11 cellular contexts compared by ENCODE assay signal in the genomic region with DNA sequence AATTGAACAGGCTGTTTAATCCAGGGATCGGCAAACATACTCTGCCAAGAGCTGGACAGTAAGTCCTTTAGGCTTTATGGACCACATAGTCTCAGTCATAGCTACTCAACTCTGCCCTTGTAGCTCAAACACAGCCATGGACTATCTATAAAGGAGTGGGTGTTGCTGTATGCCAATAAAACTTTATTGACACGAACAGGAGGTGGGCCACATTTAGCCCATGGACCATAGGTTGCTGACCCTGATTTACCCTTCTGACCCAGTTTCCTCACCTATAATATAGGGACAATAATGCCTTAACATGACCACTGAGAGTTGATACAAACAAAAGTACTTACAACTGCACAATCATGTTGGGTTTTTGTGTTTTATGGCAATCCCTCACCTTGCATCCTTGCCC.
DNase-seq lines count a peak whose midpoint lies in the region; ATAC-seq, FAIRE-seq and TF ChIP-seq lines count a peak whose summit lies in the region.
"Had no signal": no experiment of that assay in that cellular context is flagged by ENCODE, and none has a peak within 500 bp of the region (broad histone marks: within the 10 kb centered on the region; RNA-seq: fewer than 3 reads in every experiment).

No MANE protein-coding gene starts in this region.

- 3% methylated on average over 2 of the region's 2 CpGs for WGBS in HepG2 (ENCODE audit: low lambda C conversion rate)
- WGBS in right lobe of liver (ENCODE audit: insufficient coverage, low coverage, low lambda C conversion rate, missing lambda C conversion rate) = 64% methylated on average over 2 of the region's 2 CpGs

- peaks cover 19% of the 10 kb centered on the region for H3K4me1 Mint-ChIP-seq in dendritic cell treated with granulocyte-macrophage colony-stimulating factor and Interleukin-4, amounts not matched to agents 40 ng/mL and 50 ng/mL, for 4 days (ENCODE audit: low read depth)
- peaks cover 13 to 18% (median 14%) of the 10 kb centered on the region in 3 donors for H3K4me1 Mint-ChIP-seq in naive B cell

- H3K4me1 ChIP-seq in HepG2 (ENCODE audit: insufficient read depth, low read length) = no peaks in the 10 kb centered on the region
- no peaks in the 10 kb centered on the region for H3K4me1 ChIP-seq in right lobe of liver

- no peak for TF ChIP-seq CTCF in HepG2 (CRISPR knock-in tag; IDR thresholded peaks at IDR 0.05)
- no peak for TF ChIP-seq CTCF in right lobe of liver (IDR thresholded peaks at IDR 0.05)

- FAIRE-seq in HepG2 (lab: Jason Lieb, UNC) = no peak

- no TSS peak for BruUV-seq in HepG2 (replicated peaks; lab: Mats Ljungman, UMichigan)

- H3K4me2 ChIP-seq in HepG2 (ENCODE audit: low read depth, low read length) = no peak overlapping the region
- H3K4me2 ChIP-seq: KMS-11 had no signal

- no peaks in the 10 kb centered on the region for H3K9me3 Mint-ChIP-seq in dendritic cell treated with granulocyte-macrophage colony-stimulating factor and Interleukin-4, amounts not matched to agents 40 ng/mL and 50 ng/mL, for 4 days
- H3K9me3 Mint-ChIP-seq in naive B cell = peaks cover 0 to 6% (median 0%) of the 10 kb centered on the region in 7 donors
- H3K9me3 Mint-ChIP-seq: T-helper 2 cell treated with Interferon-gamma antibody and Interleukin-4, amounts not matched to agents 5 μg/mL and 100 μg/mL, for 36 hours had no signal

- H3K79me2 ChIP-seq in HepG2 (ENCODE audit: insufficient read depth, low read length) = no peaks in the 10 kb centered on the region

- intact Hi-C loops in HepG2 (cut with micrococcal nuclease; ENCODE audit: unreplicated experiment) = no loop called here
- intact Hi-C loops in right lobe of liver (cut with DNase I) = no loop called here
- intact Hi-C loops in dendritic cell treated with granulocyte-macrophage colony-stimulating factor and Interleukin-4, amounts not matched to agents 40 ng/mL and 50 ng/mL, for 4 days (cut with micrococcal nuclease) = no loop called here

- H3K4me3 ChIP-seq in HepG2 (replicated peaks in 1 of 3; ENCODE audit: insufficient read depth in 1 of 3, low read depth in 2 of 3, low read length in 3 of 3) (no peak overlapping the region), right lobe of liver (no peak overlapping the region)

- no peak for TF ChIP-seq RAD21 in HepG2 (CRISPR knock-in tag; IDR thresholded peaks at IDR 0.05)

- ATAC-seq in HepG2 (no peak), right lobe of liver (no peak), naive B cell (ENCODE audit: low read depth in 2 of 2) (no peak), HG02884 (IDR thresholded peaks at IDR 0.05; ENCODE audit: unreplicated experiment) (no peak)

- no peak overlapping the region for H3K27ac ChIP-seq in HepG2 (ENCODE audit: extremely low read length, insufficient read depth, low read length)
- no peak overlapping the region for H3K27ac ChIP-seq in right lobe of liver
- H3K27ac ChIP-seq: KMS-11 had no signal

- H4K20me1 ChIP-seq in HepG2 (ENCODE audit: insufficient read depth, low read length) = no peaks in the 10 kb centered on the region

- no peaks in the 10 kb centered on the region for H3K36me3 Mint-ChIP-seq in dendritic cell treated with granulocyte-macrophage colony-stimulating factor and Interleukin-4, amounts not matched to agents 40 ng/mL and 50 ng/mL, for 4 days (ENCODE audit: low read depth)
- peaks cover 0 to 7% of the 10 kb centered on the region in 2 donors for H3K36me3 Mint-ChIP-seq in naive B cell

- H3K27ac Mint-ChIP-seq in dendritic cell treated with granulocyte-macrophage colony-stimulating factor and Interleukin-4, amounts not matched to agents 40 ng/mL and 50 ng/mL, for 4 days = no peak overlapping the region
- peak overlapping the region in 1 of 6 donors; percentile 73 for H3K27ac Mint-ChIP-seq in naive B cell

- H3K27me3 ChIP-seq in HepG2 (ENCODE audit: control insufficient read depth in 1 of 2, insufficient read depth in 2 of 2, low read length in 2 of 2) = 0 out of 5 replicates have a peak, but pooled peaks cover 0 to 19% of the 10 kb centered on the region in 2 experiments
- no peaks in the 10 kb centered on the region for H3K27me3 ChIP-seq in right lobe of liver

- no peaks in the 10 kb centered on the region for H3K9me3 ChIP-seq in HepG2 (ENCODE audit: low read length)
- no peaks in the 10 kb centered on the region for H3K9me3 ChIP-seq in right lobe of liver

- H3K36me3 ChIP-seq in HepG2 (replicated peaks in 1 of 2; ENCODE audit: control insufficient read depth in 1 of 2, insufficient read depth in 2 of 2, low read length in 2 of 2) (no peaks in the 10 kb centered on the region), right lobe of liver (no peaks in the 10 kb centered on the region)

- in situ Hi-C loops in HepG2 (cut with HindIII; ENCODE audit: extremely low pct_ligation_motif_present, low pct_unique_long_range_greater_than_20kb) = no loop called here

- POLR2A ChIA-PET in HepG2 (lab: Yijun Ruan, JAX) = no interaction called here

- DNase-seq in HepG2 (ENCODE audit: low spot score) (no peak), right lobe of liver (no peak), naive B cell (no peak), GOT3 (lab: John Stamatoyannopoulos, UW) (no peak), Ammon's horn (ENCODE audit: low spot score) (no peak)
- no peak for DNase-seq in effector CD8-positive, alpha-beta T cell (lab: John Stamatoyannopoulos, UW)
- DNase-seq: cerebellar nuclear complex had no signal

- H3K9ac ChIP-seq in HepG2 (ENCODE audit: insufficient read depth, low read depth, low read length) = no peak overlapping the region
- H3K9ac ChIP-seq: KMS-11 had no signal

- peaks cover 69% of the 10 kb centered on the region for H3K27me3 Mint-ChIP-seq in dendritic cell treated with granulocyte-macrophage colony-stimulating factor and Interleukin-4, amounts not matched to agents 40 ng/mL and 50 ng/mL, for 4 days
- peaks cover 56 to 76% (median 61%) of the 10 kb centered on the region in 3 donors for H3K27me3 Mint-ChIP-seq in naive B cell

- peak overlapping the region; percentile 89 for H3K4me3 Mint-ChIP-seq in dendritic cell treated with granulocyte-macrophage colony-stimulating factor and Interleukin-4, amounts not matched to agents 40 ng/mL and 50 ng/mL, for 4 days
- peak overlapping the region; percentile 67 to 98 (median 92) for H3K4me3 Mint-ChIP-seq in naive B cell

- H2AFZ ChIP-seq in HepG2 (ENCODE audit: low read length) = no peak overlapping the region

- CTCF ChIA-PET in HepG2 (lab: Yijun Ruan, JAX; ENCODE audit: low intra/inter-chr PET ratio, low total read pairs) = no interaction called here

- no peak for TF ChIP-seq POLR2A in HepG2 (IDR thresholded peaks at IDR 0.05; ENCODE audit: insufficient read depth in 1 of 2, low read depth in 2 of 2, low read length in 2 of 2)
- TF ChIP-seq POLR2A in right lobe of liver (IDR thresholded peaks at IDR 0.05) = no peak

- TF ChIP-seq EP300 in HepG2 (IDR thresholded peaks at IDR 0.05; ENCODE audit: low read depth in 2 of 2, low read length in 2 of 2) (no peak), HepG2 (CRISPR knock-in tag; IDR thresholded peaks at IDR 0.05; ENCODE audit: borderline replicate concordance) (no peak)

TF ChIP-seq in HepG2, 621 proteins besides CTCF, POLR2A, EP300 and RAD21 (continues in another document):
- TF ChIP-seq HES4 (CRISPR knock-in tag; IDR thresholded peaks at IDR 0.05; ENCODE audit: borderline replicate concordance) = no peak
